Comparison of ENCODE assay signal across 22 cellular contexts in genomic region chr6:130964808-130965604, GRCh38.
DNase-seq lines count a peak whose midpoint lies in the region; ATAC-seq and TF ChIP-seq lines count a peak whose summit lies in the region.
"Had no signal": no experiment of that assay in that cellular context is flagged by ENCODE, and none has a peak within 500 bp of the region (broad histone marks: within the 10 kb centered on the region; RNA-seq: fewer than 3 reads in every experiment).

No MANE protein-coding gene starts in this region.

- no peak overlapping the region for H3K27ac Mint-ChIP-seq in stimulated activated effector memory CD8-positive, alpha-beta T cell treated with anti-CD3 and anti-CD28 coated beads, Interleukin-12 subunit alpha, Interleukin-12 subunit beta, amount 100 ng/mL, for 72 hours
- H3K27ac Mint-ChIP-seq: activated CD4-positive, alpha-beta T cell treated with anti-CD3 and anti-CD28 coated beads, Interleukin-2, amount 10 ng/mL, durations not matched to agents 7 days and 5 days had no signal

- TF ChIP-seq POLR2A in gastroesophageal sphincter (IDR thresholded peaks at IDR 0.05): no peak

- 81 to 88% methylated on average over 5 of the region's 5 CpGs for WGBS in gastroesophageal sphincter (ENCODE audit: low coverage in 1 of 2), 2 donors

- no peak overlapping the region for H3K27ac ChIP-seq in gastroesophageal sphincter
- H3K27ac ChIP-seq: lower lobe of right lung, right atrium auricular region, RWPE1, upper lobe of right lung had no signal

- H3K4me1 ChIP-seq in gastroesophageal sphincter: peaks cover 4 to 66% (median 14%) of the 10 kb centered on the region in 3 donors

- DNase-seq in stimulated activated effector memory CD8-positive, alpha-beta T cell treated with anti-CD3 and anti-CD28 coated beads, Interleukin-12 subunit alpha, Interleukin-12 subunit beta, amount 100 ng/mL, for 72 hours (ENCODE audit: low spot score in 2 of 2): no peak
- DNase-seq in midbrain (lab: John Stamatoyannopoulos, UW): no peak
- DNase-seq: activated CD4-positive, alpha-beta T cell treated with anti-CD3 and anti-CD28 coated beads, Interleukin-2, amount 10 ng/mL, durations not matched to agents 7 days and 5 days; activated naive CD4-positive, alpha-beta T cell; effector memory CD4-positive, alpha-beta T cell; H7; heart right ventricle; lower lobe of right lung; NCI-H1930; NCI-H446; NK-92 treated with Interleukin-12 subunit alpha and Interleukin-12 subunit beta, amount 100 ng/mL, for 24 hours; occipital lobe; stimulated activated naive B cell treated with anti-CD40 and anti-IgM and Interleukin-4, amounts not matched to agents 10 μg/mL and 1 μg/mL and 100 μg/mL, for 72 hours; upper lobe of right lung had no signal

- no peaks in the 10 kb centered on the region for H3K36me3 ChIP-seq in gastroesophageal sphincter
- H3K36me3 ChIP-seq: heart right ventricle, lower lobe of right lung, right atrium auricular region, upper lobe of right lung had no signal

- H3K36me3 Mint-ChIP-seq in stimulated activated effector memory CD8-positive, alpha-beta T cell treated with anti-CD3 and anti-CD28 coated beads, Interleukin-12 subunit alpha, Interleukin-12 subunit beta, amount 100 ng/mL, for 72 hours: no peaks in the 10 kb centered on the region

- H3K9me3 Mint-ChIP-seq in stimulated activated effector memory CD8-positive, alpha-beta T cell treated with anti-CD3 and anti-CD28 coated beads, Interleukin-12 subunit alpha, Interleukin-12 subunit beta, amount 100 ng/mL, for 72 hours: peaks cover 2% of the 10 kb centered on the region
- H3K9me3 Mint-ChIP-seq: activated CD4-positive, alpha-beta T cell treated with anti-CD3 and anti-CD28 coated beads, Interleukin-2, amount 10 ng/mL, durations not matched to agents 7 days and 5 days had no signal

- no peak overlapping the region for H3K4me3 Mint-ChIP-seq in stimulated activated effector memory CD8-positive, alpha-beta T cell treated with anti-CD3 and anti-CD28 coated beads, Interleukin-12 subunit alpha, Interleukin-12 subunit beta, amount 100 ng/mL, for 72 hours
- H3K4me3 Mint-ChIP-seq: activated CD4-positive, alpha-beta T cell treated with anti-CD3 and anti-CD28 coated beads, Interleukin-2, amount 10 ng/mL, durations not matched to agents 7 days and 5 days; stimulated activated naive B cell treated with anti-CD40 and anti-IgM and Interleukin-4, amounts not matched to agents 10 μg/mL and 1 μg/mL and 100 μg/mL, for 72 hours had no signal

- H3K9me3 ChIP-seq in gastroesophageal sphincter: no peaks in the 10 kb centered on the region
- H3K9me3 ChIP-seq: heart right ventricle, lower lobe of right lung, right atrium auricular region, upper lobe of right lung had no signal

- no peak for TF ChIP-seq EP300 in gastroesophageal sphincter (IDR thresholded peaks at IDR 0.05)

- H3K4me1 Mint-ChIP-seq in stimulated activated effector memory CD8-positive, alpha-beta T cell treated with anti-CD3 and anti-CD28 coated beads, Interleukin-12 subunit alpha, Interleukin-12 subunit beta, amount 100 ng/mL, for 72 hours: no peaks in the 10 kb centered on the region
- H3K4me1 Mint-ChIP-seq: activated CD4-positive, alpha-beta T cell treated with anti-CD3 and anti-CD28 coated beads, Interleukin-2, amount 10 ng/mL, durations not matched to agents 7 days and 5 days had no signal

- peak; percentile 24 for ATAC-seq in GM18868 (IDR thresholded peaks at IDR 0.05; ENCODE audit: unreplicated experiment)
- peak; percentile 55 for ATAC-seq in GM21423 (IDR thresholded peaks at IDR 0.05; ENCODE audit: unreplicated experiment)
- peak; percentile 56 for ATAC-seq in HG03378 (IDR thresholded peaks at IDR 0.05; ENCODE audit: unreplicated experiment)
- peak; percentile 58 for ATAC-seq in stimulated activated effector memory CD8-positive, alpha-beta T cell treated with anti-CD3 and anti-CD28 coated beads, Interleukin-12 subunit alpha, Interleukin-12 subunit beta, amount 100 ng/mL, for 72 hours
- ATAC-seq in gastroesophageal sphincter: no peak
- ATAC-seq in HG03460 (IDR thresholded peaks at IDR 0.05; ENCODE audit: unreplicated experiment): no peak
- ATAC-seq: K562, upper lobe of right lung had no signal

- H3K27me3 ChIP-seq in gastroesophageal sphincter: no peaks in the 10 kb centered on the region
- H3K27me3 ChIP-seq: heart right ventricle, right atrium auricular region, upper lobe of right lung had no signal

- no peak for TF ChIP-seq CTCF in gastroesophageal sphincter (IDR thresholded peaks at IDR 0.05)

- no peak overlapping the region for H3K4me3 ChIP-seq in gastroesophageal sphincter
- H3K4me3 ChIP-seq: K562, lower lobe of right lung, right atrium auricular region, upper lobe of right lung had no signal

Comparison
In these comparisons a context has a peak if more than half of its experiments do, and no peak if none do; other contexts are left out.
1. ATAC-seq: peak in GM18868 (single experiment), GM21423 (single experiment), HG03378 (single experiment) and stimulated activated effector memory CD8-positive, alpha-beta T cell treated with anti-CD3 and anti-CD28 coated beads, Interleukin-12 subunit alpha, Interleukin-12 subunit beta, amount 100 ng/mL, for 72 hours (single experiment); none in gastroesophageal sphincter (single experiment) and HG03460 (single experiment).